Comparison of ENCODE assay signal across 31 cellular contexts in the genomic region with DNA sequence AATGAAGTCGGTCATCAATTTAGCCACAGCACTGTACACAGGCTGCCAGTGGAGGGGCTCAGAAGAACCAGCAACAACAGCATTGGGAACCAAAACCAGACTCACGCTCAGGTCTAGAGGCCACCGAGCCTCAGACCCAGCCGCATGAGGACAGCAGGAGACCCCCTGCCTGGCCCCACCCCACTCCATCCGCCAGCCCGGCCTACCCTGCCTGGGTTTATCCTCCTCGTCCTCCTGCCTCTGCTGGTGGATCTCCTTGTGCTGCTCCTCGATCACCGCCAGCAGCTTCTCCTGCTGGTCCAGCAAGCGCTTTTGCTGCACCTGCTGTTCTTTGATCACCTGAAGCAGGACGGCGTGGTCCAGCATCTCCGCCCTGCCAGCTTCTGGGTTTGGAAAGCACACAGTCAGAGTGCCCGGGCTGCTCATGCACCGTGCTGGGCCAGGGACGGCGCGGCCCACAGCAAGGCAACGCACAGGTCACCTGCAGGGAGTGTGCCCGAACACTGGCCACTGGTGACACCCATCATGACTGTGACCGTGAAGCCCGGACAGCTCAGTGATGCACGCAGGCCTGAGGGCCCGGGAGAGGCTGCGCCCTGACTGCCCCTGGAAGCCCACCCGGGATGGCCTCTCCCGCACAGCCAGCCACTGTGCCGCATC. TPM values are rescaled to one million over a fixed set of nuclear protein-coding genes. Genes with fewer than 3 reads are reported as not detected.
DNase-seq lines count a peak whose midpoint lies in the region; ATAC-seq, FAIRE-seq and TF ChIP-seq lines count a peak whose summit lies in the region.
"Had no signal": no experiment of that assay in that cellular context is flagged by ENCODE, and none has a peak within 500 bp of the region (broad histone marks: within the 10 kb centered on the region; RNA-seq: fewer than 3 reads in every experiment).

No MANE protein-coding gene starts in this region.

- TF ChIP-seq CTCF in left ventricle myocardium inferior (IDR thresholded peaks at IDR 0.05; ENCODE audit: borderline replicate concordance): no peak
- TF ChIP-seq CTCF in RWPE2 (IDR thresholded peaks at IDR 0.05; ENCODE audit: poor library complexity, severe bottlenecking): no peak
- TF ChIP-seq CTCF in kidney (IDR thresholded peaks at IDR 0.05; ENCODE audit: borderline replicate concordance, extremely low read depth, insufficient read depth): no peak

- no peak overlapping the region for H3K27ac Mint-ChIP-seq in effector memory CD8-positive, alpha-beta T cell
- H3K27ac Mint-ChIP-seq: activated CD4-positive, alpha-beta T cell treated with anti-CD3 and anti-CD28 coated beads, Interleukin-2, amount 10 ng/mL, durations not matched to agents 24 days and 14 days; activated naive CD4-positive, alpha-beta T cell treated with anti-CD3 and anti-CD28 coated beads for 36 hours; natural killer cell treated with Interleukin-12 subunit alpha and Interleukin-12 subunit beta and Interleukin-15 and Interleukin-18, amount 100 ng/mL, for 72 hours had no signal

- intact Hi-C loops in right cardiac atrium (cut with DNase I): loop anchor here in 1 of 4 donors (10.0 kb wide), 1 partner anchor 102 kb away; no protein-coding TSS in a partner anchor
- intact Hi-C loops in left ventricle myocardium inferior (cut with micrococcal nuclease): no loop called here
- intact Hi-C loops in kidney (cut with DNase I): no loop called here

- H3K36me3 ChIP-seq in left ventricle myocardium inferior: peaks cover 20% of the 10 kb centered on the region
- peaks cover 17% of the 10 kb centered on the region for H3K36me3 ChIP-seq in RWPE2 (ENCODE audit: low read depth)
- peaks cover 4 to 10% of the 10 kb centered on the region in 2 donors for H3K36me3 ChIP-seq in kidney (ENCODE audit: control insufficient read depth in 1 of 2, insufficient read depth in 2 of 2, low read length in 2 of 2)

- no peaks in the 10 kb centered on the region for H3K9me3 ChIP-seq in right cardiac atrium (ENCODE audit: control insufficient read depth, low read length)
- H3K9me3 ChIP-seq in left ventricle myocardium inferior (replicated peaks): no peaks in the 10 kb centered on the region
- no peaks in the 10 kb centered on the region for H3K9me3 ChIP-seq in RWPE2 (ENCODE audit: severe bottlenecking)
- H3K9me3 ChIP-seq in kidney (ENCODE audit: control insufficient read depth in 1 of 2, low read length in 2 of 2): no peaks in the 10 kb centered on the region
- H3K9me3 ChIP-seq: gastrocnemius medialis, MG63, upper lobe of right lung had no signal

- DNase-seq in right cardiac atrium (peak; percentile 11 to 43 (median 42)), left ventricle myocardium inferior (no peak), RWPE2 (ENCODE audit: low spot score) (no peak), kidney (peak; percentile 74), urothelium cell line (ENCODE audit: low spot score) (no peak), anterior cingulate cortex (lab: John Stamatoyannopoulos, UW) (no peak)
- no peak for DNase-seq in effector memory CD8-positive, alpha-beta T cell
- DNase-seq: activated CD4-positive, alpha-beta T cell treated with anti-CD3 and anti-CD28 coated beads, Interleukin-2, amount 10 ng/mL, durations not matched to agents 24 days and 14 days; activated naive CD4-positive, alpha-beta T cell treated with anti-CD3 and anti-CD28 coated beads for 36 hours; brain microvascular endothelial cell; Calu3; DMS79 treated with DMSO at 0.1 percent for 48 hours; dorsolateral prefrontal cortex; gastrocnemius medialis; GDM1; mammary epithelial cell; MG63; NCI-H1417; NCI-H2029 treated with DMSO at 0.1 percent for 48 hours; NCI-H526; stimulated activated naive CD4-positive, alpha-beta T cell; SW 1271; upper lobe of right lung; WERI-Rb-1 had no signal

- H3K27me3 Mint-ChIP-seq in effector memory CD8-positive, alpha-beta T cell: no peaks in the 10 kb centered on the region
- H3K27me3 Mint-ChIP-seq: activated CD4-positive, alpha-beta T cell treated with anti-CD3 and anti-CD28 coated beads, Interleukin-2, amount 10 ng/mL, durations not matched to agents 24 days and 14 days; natural killer cell treated with Interleukin-12 subunit alpha and Interleukin-12 subunit beta and Interleukin-15 and Interleukin-18, amount 100 ng/mL, for 72 hours had no signal

- H3K4me1 ChIP-seq in right cardiac atrium (ENCODE audit: control insufficient read depth, insufficient read depth, low read length) (no peaks in the 10 kb centered on the region), left ventricle myocardium inferior (peaks cover 10% of the 10 kb centered on the region), RWPE2 (ENCODE audit: insufficient read depth, poor library complexity, severe bottlenecking) (no peaks in the 10 kb centered on the region), kidney (ENCODE audit: control insufficient read depth in 1 of 2, insufficient read depth in 1 of 2, low read depth in 1 of 2, low read length in 2 of 2) (peaks cover 2 to 4% of the 10 kb centered on the region in 2 donors)
- H3K4me1 ChIP-seq: gastrocnemius medialis, upper lobe of right lung had no signal

- no peaks in the 10 kb centered on the region for H3K9me3 Mint-ChIP-seq in effector memory CD8-positive, alpha-beta T cell
- H3K9me3 Mint-ChIP-seq: activated CD4-positive, alpha-beta T cell treated with anti-CD3 and anti-CD28 coated beads, Interleukin-2, amount 10 ng/mL, durations not matched to agents 24 days and 14 days; activated naive CD4-positive, alpha-beta T cell treated with anti-CD3 and anti-CD28 coated beads for 36 hours; natural killer cell treated with Interleukin-12 subunit alpha and Interleukin-12 subunit beta and Interleukin-15 and Interleukin-18, amount 100 ng/mL, for 72 hours had no signal

- H3K27me3 ChIP-seq in right cardiac atrium (ENCODE audit: control insufficient read depth, insufficient read depth): no peaks in the 10 kb centered on the region
- H3K27me3 ChIP-seq in left ventricle myocardium inferior (ENCODE audit: low read depth): no peaks in the 10 kb centered on the region
- no peaks in the 10 kb centered on the region for H3K27me3 ChIP-seq in RWPE2 (ENCODE audit: insufficient read depth, poor library complexity, severe bottlenecking)
- H3K27me3 ChIP-seq: brain microvascular endothelial cell, dorsolateral prefrontal cortex, gastrocnemius medialis, MG63, upper lobe of right lung had no signal

- 93% methylated on average over 28 of the region's 28 CpGs for WGBS in right cardiac atrium

- peaks cover 6 to 11% of the 10 kb centered on the region in 2 donors for H3K4me1 Mint-ChIP-seq in effector memory CD8-positive, alpha-beta T cell (ENCODE audit: low read depth in 2 of 2)

- H3K9ac ChIP-seq in kidney (ENCODE audit: low read length in 2 of 2): no peak overlapping the region
- H3K9ac ChIP-seq: KMS-11 had no signal

- H3K4me3 ChIP-seq in right cardiac atrium (ENCODE audit: low read length) (no peak overlapping the region), left ventricle myocardium inferior (no peak overlapping the region), RWPE2 (ENCODE audit: severe bottlenecking) (no peak overlapping the region), kidney (ENCODE audit: low read length in 2 of 2) (no peak overlapping the region)
- H3K4me3 ChIP-seq: dorsolateral prefrontal cortex, gastrocnemius medialis, MG63, upper lobe of right lung had no signal

- FAIRE-seq in kidney (lab: Jason Lieb, UNC): no peak
- peak; percentile 9 for FAIRE-seq in urothelium cell line (lab: Jason Lieb, UNC)
- FAIRE-seq: endothelial cell of umbilical vein, HTR-8/SVneo had no signal

- no peak overlapping the region for H3K4me3 Mint-ChIP-seq in effector memory CD8-positive, alpha-beta T cell
- H3K4me3 Mint-ChIP-seq: activated CD4-positive, alpha-beta T cell treated with anti-CD3 and anti-CD28 coated beads, Interleukin-2, amount 10 ng/mL, durations not matched to agents 24 days and 14 days; activated naive CD4-positive, alpha-beta T cell treated with anti-CD3 and anti-CD28 coated beads for 36 hours; natural killer cell treated with Interleukin-12 subunit alpha and Interleukin-12 subunit beta and Interleukin-15 and Interleukin-18, amount 100 ng/mL, for 72 hours had no signal

- no peak overlapping the region for H3K27ac ChIP-seq in right cardiac atrium (ENCODE audit: low read length)
- H3K27ac ChIP-seq in left ventricle myocardium inferior (replicated peaks): no peak overlapping the region
- no peak overlapping the region for H3K27ac ChIP-seq in RWPE2 (ENCODE audit: poor library complexity, severe bottlenecking)
- no peak overlapping the region for H3K27ac ChIP-seq in kidney (ENCODE audit: low read depth in 2 of 2, low read length in 2 of 2)
- H3K27ac ChIP-seq: brain microvascular endothelial cell, C4-2B, gastrocnemius medialis, KMS-11, upper lobe of right lung, WERI-Rb-1 had no signal

- H3K36me3 Mint-ChIP-seq in effector memory CD8-positive, alpha-beta T cell (ENCODE audit: insufficient read depth): peaks cover 15% of the 10 kb centered on the region
- H3K36me3 Mint-ChIP-seq: natural killer cell treated with Interleukin-12 subunit alpha and Interleukin-12 subunit beta and Interleukin-15 and Interleukin-18, amount 100 ng/mL, for 72 hours had no signal

- ATAC-seq in right cardiac atrium (no peak), RWPE2 (ENCODE audit: low read depth) (0 out of 3 replicates have a peak, but pooled peaks have one; percentile 1), GM18858 (IDR thresholded peaks at IDR 0.05; ENCODE audit: unreplicated experiment) (no peak)
- ATAC-seq in effector memory CD8-positive, alpha-beta T cell (replicated peaks): no peak
- ATAC-seq: gastrocnemius medialis; natural killer cell treated with Interleukin-12 subunit alpha and Interleukin-12 subunit beta and Interleukin-15 and Interleukin-18, amount 100 ng/mL, for 72 hours; Panc1; upper lobe of right lung had no signal

RNA-seq across cellular contexts. Expression of a gene that starts 7.7 kb away (rescaled TPM):
- total RNA-seq in right cardiac atrium (10 to 100 TPM; 51.5 to 75.4 (median 62.5) TPM), left ventricle myocardium inferior (61.5 TPM), kidney (38.6 TPM)
- polyA plus RNA-seq in right cardiac atrium (55.0 TPM), kidney (ENCODE audit: insufficient read depth, low read depth, low replicate concordance) (134 TPM)

RNA-seq across cellular contexts. Expression of a gene that starts 8.0 kb away (rescaled TPM):
- total RNA-seq in right cardiac atrium (10 to 100 TPM; 12.5 to 17.7 (median 14.2) TPM), left ventricle myocardium inferior (15.9 TPM), kidney (42.8 TPM)
- polyA plus RNA-seq in right cardiac atrium (12.6 TPM), kidney (ENCODE audit: insufficient read depth, low read depth, low replicate concordance) (13.9 TPM)

RNA-seq across cellular contexts. Expression of a gene that starts 24.0 kb away (rescaled TPM):
- total RNA-seq in right cardiac atrium (1 to 10 TPM; 4.6 to 5.9 (median 5.2) TPM), left ventricle myocardium inferior (7.6 TPM), kidney (7.5 TPM)
- polyA plus RNA-seq in right cardiac atrium (7.4 TPM), kidney (ENCODE audit: insufficient read depth, low read depth, low replicate concordance) (6.9 TPM)

RNA-seq across cellular contexts. Expression of a gene that starts 48.3 kb away (rescaled TPM):
- total RNA-seq in right cardiac atrium: 10 to 100 TPM; 50.8 to 63.9 (median 53.5) TPM
- polyA plus RNA-seq in right cardiac atrium: 61.5 TPM
- total RNA-seq in left ventricle myocardium inferior: 50.1 TPM
- 89.7 TPM for total RNA-seq in kidney
- 72.7 TPM for polyA plus RNA-seq in kidney (ENCODE audit: insufficient read depth, low read depth, low replicate concordance)

Comparison
In these comparisons a context has a peak if more than half of its experiments do, and no peak if none do; other contexts are left out.
1. DNase-seq: peak in right cardiac atrium (3 of 3) and kidney (single experiment); none in left ventricle myocardium inferior (single experiment), RWPE2 (single experiment), urothelium cell line (single experiment), effector memory CD8-positive, alpha-beta T cell (0 of 3) and anterior cingulate cortex (0 of 58).